ENCODE assay signal across 8 cellular contexts in genomic region chr16:70065376-70065745, GRCh38. TPM values are rescaled to one million over a fixed set of nuclear protein-coding genes. Genes with fewer than 3 reads are reported as not detected.
DNase-seq lines count a peak whose midpoint lies in the region; ATAC-seq and TF ChIP-seq lines count a peak whose summit lies in the region.
"Not testable (repeated sequence)": the region's sequence is repeated elsewhere in the genome, so short reads cannot be mapped to it uniquely, and the experiment has no call there.

No MANE protein-coding gene starts in this region.

- H3K27me3 Mint-ChIP-seq in activated B cell treated with CpG ODN at 0.5 μM for 24 hours = not testable (repeated sequence)

- no CpG with 5 or more reads among the region's 40 CpGs for WGBS in iPS DF 6.9 (ENCODE audit: insufficient coverage, insufficient read length)

- not testable (repeated sequence) for H3K27me3 ChIP-seq in iPS DF 6.9 (ENCODE audit: control insufficient read depth, insufficient read depth, low read length); uterus

- peak; percentile 30 for ATAC-seq in GM18517 (IDR thresholded peaks at IDR 0.05; ENCODE audit: unreplicated experiment)
- peak; percentile 9 for ATAC-seq in HG03469 (IDR thresholded peaks at IDR 0.05; ENCODE audit: unreplicated experiment)
- peak; percentile 29 for ATAC-seq in activated B cell treated with CpG ODN at 0.5 μM for 24 hours (ENCODE audit: low read depth)
- peak; percentile 26 for ATAC-seq in omental fat pad (ENCODE audit: low FRiP score)

- CTCF ChIA-PET in HEK293 (lab: Yijun Ruan, JAX); activated B cell treated with CpG ODN at 0.5 μM for 24 hours (lab: Charles Lee): not testable (repeated sequence)

- intact Hi-C loops in activated B cell treated with CpG ODN at 0.5 μM for 24 hours (cut with micrococcal nuclease) = loop anchor here (1.0 kb wide), 1 partner anchor 49 kb away; the partner anchor contains the start of gene PDPR
- intact Hi-C loops in uterus (cut with DNase I; ENCODE audit: low total_unique reads) = not testable (repeated sequence)

- peak overlapping the region; percentile 63 for H3K27ac Mint-ChIP-seq in activated B cell treated with CpG ODN at 0.5 μM for 24 hours

- not testable (repeated sequence) for H3K27ac ChIP-seq in HEK293 (ENCODE audit: extremely low read depth, low read depth, low read length); iPS DF 6.9 (ENCODE audit: low read length)
- peak overlapping the region; percentile 86 to 92 for H3K27ac ChIP-seq in uterus

- TF ChIP-seq POLR2A in uterus (IDR thresholded peaks at IDR 0.05) = not testable (repeated sequence)

- H3K36me3 ChIP-seq in HEK293 (ENCODE audit: control insufficient read depth in 2 of 2, insufficient read depth in 1 of 2, low read length in 2 of 2); iPS DF 6.9 (ENCODE audit: control insufficient read depth, insufficient read depth, low read length); uterus: not testable (repeated sequence)

- not testable (repeated sequence) for H3K36me3 Mint-ChIP-seq in activated B cell treated with CpG ODN at 0.5 μM for 24 hours (ENCODE audit: low read depth)

- peak overlapping the region; percentile 62 for H3K4me3 ChIP-seq in HEK293 (ENCODE audit: low read depth, low read length)
- peak overlapping the region; percentile 55 to 63 for H3K4me3 ChIP-seq in cardiac fibroblast (replicated peaks in 1 of 2; ENCODE audit: low read depth in 2 of 2, low read length in 2 of 2)
- peak overlapping the region; percentile 85; the same call in 1 of the 2 replicates for H3K4me3 ChIP-seq in iPS DF 6.9 (ENCODE audit: low read length)
- H3K4me3 ChIP-seq in uterus = peak overlapping the region; percentile 52 to 79

- DNase-seq in activated B cell treated with CpG ODN at 0.5 μM for 24 hours; cardiac fibroblast (ENCODE audit: low read depth in 2 of 2); iPS DF 6.9 (ENCODE audit: low read depth, low spot score); omental fat pad (ENCODE audit: low spot score); uterus: not testable (repeated sequence)

- H3K9me3 ChIP-seq in HEK293 (ENCODE audit: control insufficient read depth, insufficient read depth, low read depth, low read length); iPS DF 6.9 (ENCODE audit: control insufficient read depth, insufficient read depth, low read length); uterus: not testable (repeated sequence)

- H3K4me1 ChIP-seq in HEK293 (ENCODE audit: control insufficient read depth, insufficient read depth, low read length); iPS DF 6.9 (ENCODE audit: control insufficient read depth, insufficient read depth, low read length); uterus: not testable (repeated sequence)

- TF ChIP-seq CTCF in HEK293 (tag by site-specific recombination; IDR thresholded peaks at IDR 0.05); activated B cell treated with CpG ODN at 0.5 μM for 24 hours (IDR thresholded peaks at IDR 0.05); cardiac fibroblast (IDR thresholded peaks at IDR 0.05; ENCODE audit: low read depth, low read length); omental fat pad (IDR thresholded peaks at IDR 0.05); uterus (IDR thresholded peaks at IDR 0.05): not testable (repeated sequence)

- H3K4me3 Mint-ChIP-seq in activated B cell treated with CpG ODN at 0.5 μM for 24 hours = peak overlapping the region; percentile 90

- H3K9me3 Mint-ChIP-seq in activated B cell treated with CpG ODN at 0.5 μM for 24 hours = not testable (repeated sequence)

- POLR2A ChIA-PET in HEK293 (lab: Yijun Ruan, JAX) = interaction anchor here (0.6 kb wide), 1 partner anchor 224 kb away, joined by 3 read pairs; the partner anchor contains the start of gene AARS1
- POLR2A ChIA-PET in activated B cell treated with CpG ODN at 0.5 μM for 24 hours (lab: Charles Lee) = not testable (repeated sequence)

- peaks cover 17% of the 10 kb centered on the region for H3K4me1 Mint-ChIP-seq in activated B cell treated with CpG ODN at 0.5 μM for 24 hours

RNA-seq across cellular contexts. Expression of gene PDPR, which starts 48.8 kb away (rescaled TPM):
- 20.9 and 22.1 TPM in 2 replicates for total RNA-seq in activated B cell treated with CpG ODN at 0.5 μM for 24 hours
- 10 to 100 TPM; 17.3 to 31.2 (median 24.4) TPM for total RNA-seq in omental fat pad
- 10 to 100 TPM; 23.2 to 63.8 (median 44.2) TPM for total RNA-seq in uterus
